16 cellular contexts compared by ENCODE assay signal in the genomic region with DNA sequence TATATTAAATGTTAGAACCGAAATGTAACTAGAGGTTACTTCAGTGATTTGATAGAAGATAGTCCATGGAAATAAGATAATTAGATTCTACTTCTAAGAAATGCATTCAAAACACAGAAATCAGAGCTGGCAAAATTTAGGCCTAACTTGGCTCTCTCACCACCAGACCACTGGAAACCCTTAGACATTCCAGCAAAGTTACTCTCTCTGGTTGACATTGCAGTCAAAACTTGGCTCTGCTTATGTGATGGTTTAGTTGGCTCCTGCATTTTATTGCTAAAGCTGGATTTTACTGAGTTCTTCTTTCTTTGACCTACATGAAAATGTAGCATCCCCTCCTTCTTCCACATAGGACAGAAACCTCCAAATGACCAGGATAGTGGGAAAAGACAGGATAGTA. TPM values are rescaled to one million over a fixed set of nuclear protein-coding genes. Genes with fewer than 3 reads are reported as not detected.
A peak's percentile ranks its signal among the peaks of the same experiment; 100 is the strongest.
DNase-seq lines count a peak whose midpoint lies in the region; ATAC-seq and TF ChIP-seq lines count a peak whose summit lies in the region.
"Had no signal": no experiment of that assay in that cellular context is flagged by ENCODE, and none has a peak within 500 bp of the region (broad histone marks: within the 10 kb centered on the region; RNA-seq: fewer than 3 reads in every experiment).

No MANE protein-coding gene starts in this region.

- no peak for TF ChIP-seq POLR2A in thyroid gland (IDR thresholded peaks at IDR 0.05)

- H3K27me3 ChIP-seq in ascending aorta (no peaks in the 10 kb centered on the region), thyroid gland (no peaks in the 10 kb centered on the region), SJCRH30 (no peaks in the 10 kb centered on the region)

- H3K4me1 ChIP-seq in ascending aorta, result peaks cover 11 to 30% of the 10 kb centered on the region in 2 donors
- H3K4me1 ChIP-seq in thyroid gland, result peaks cover 28 to 39% of the 10 kb centered on the region in 2 donors
- 0 out of 2 replicates have a peak, but pooled peaks cover 6% of the 10 kb centered on the region for H3K4me1 ChIP-seq in SJCRH30

- H3K36me3 ChIP-seq in ascending aorta (no peaks in the 10 kb centered on the region), thyroid gland (no peaks in the 10 kb centered on the region), SJCRH30 (no peaks in the 10 kb centered on the region)

- DNase-seq in EH (ENCODE audit: low read depth), result peak; percentile 27
- DNase-seq in ascending aorta (ENCODE audit: low spot score in 2 of 2), result no peak
- peak; percentile 79 for DNase-seq in fibroblast of peridontal ligament (ENCODE audit: extremely low read depth)
- no peak for DNase-seq in thyroid gland
- DNase-seq in left colon, result no peak
- no peak for DNase-seq in midbrain (lab: John Stamatoyannopoulos, UW)
- DNase-seq in SJCRH30, result no peak
- DNase-seq: CD8-positive, alpha-beta T cell; COR-L47; DMS153; GDM1; GOT3; H9; KG1 had no signal

- H3K4me3 ChIP-seq in ascending aorta, result no peak overlapping the region
- no peak overlapping the region for H3K4me3 ChIP-seq in thyroid gland (replicated peaks in 1 of 3)
- H3K4me3 ChIP-seq in SJCRH30, result no peak overlapping the region
- H3K4me3 ChIP-seq: A549 had no signal

- intact Hi-C loops in ascending aorta (cut with DNase I), result no loop called here
- intact Hi-C loops in thyroid gland (cut with DNase I), result no loop called here
- intact Hi-C loops in left colon (cut with DNase I, micrococcal nuclease), result no loop called here

- TF ChIP-seq CTCF in ascending aorta (IDR thresholded peaks at IDR 0.05) (no peak), thyroid gland (IDR thresholded peaks at IDR 0.05) (no peak)

- H3K9me3 ChIP-seq in ascending aorta, result no peaks in the 10 kb centered on the region
- no peaks in the 10 kb centered on the region for H3K9me3 ChIP-seq in thyroid gland
- no peaks in the 10 kb centered on the region for H3K9me3 ChIP-seq in SJCRH30 (replicated peaks)
- H3K9me3 ChIP-seq: A549 had no signal

- WGBS in thyroid gland, 2 donors, result 97% methylated on average over 1 of the region's 1 CpG

- no peak for ATAC-seq in left colon
- ATAC-seq in GM19467 (IDR thresholded peaks at IDR 0.05; ENCODE audit: unreplicated experiment), result no peak
- ATAC-seq: A549; CD8-positive, alpha-beta T cell had no signal

- H3K27ac ChIP-seq in ascending aorta, result peak overlapping the region; percentile 39 to 91
- peak overlapping the region; percentile 48 to 85 (median 58) for H3K27ac ChIP-seq in thyroid gland
- no peak overlapping the region for H3K27ac ChIP-seq in SJCRH30
- H3K27ac ChIP-seq: A549 had no signal

RNA-seq across cellular contexts. Expression of a gene that starts 35.4 kb away (rescaled TPM):
- total RNA-seq in ascending aorta, result 30.0 TPM
- 100 to 1,000 TPM in 1 of 4 donors, 10 to 100 TPM in 3; 61.8 to 119 (median 83.4) TPM for total RNA-seq in thyroid gland
- 10 to 100 TPM; 36.7 to 50.2 TPM for total RNA-seq in left colon
- total RNA-seq in SJCRH30 (2014; rRNA removed; shearing (Covaris generic)), result 15.7 and 22.3 TPM in 2 replicates

Comparison
In these comparisons a context has a peak if more than half of its experiments do, and no peak if none do; other contexts are left out.
1. DNase-seq: peak in EH (single experiment) and fibroblast of peridontal ligament (single experiment); none in ascending aorta (0 of 2), thyroid gland (0 of 2), left colon (0 of 2), midbrain (single experiment) and SJCRH30 (0 of 2).